Comparison of ENCODE assay signal across 9 cellular contexts in the genomic region with DNA sequence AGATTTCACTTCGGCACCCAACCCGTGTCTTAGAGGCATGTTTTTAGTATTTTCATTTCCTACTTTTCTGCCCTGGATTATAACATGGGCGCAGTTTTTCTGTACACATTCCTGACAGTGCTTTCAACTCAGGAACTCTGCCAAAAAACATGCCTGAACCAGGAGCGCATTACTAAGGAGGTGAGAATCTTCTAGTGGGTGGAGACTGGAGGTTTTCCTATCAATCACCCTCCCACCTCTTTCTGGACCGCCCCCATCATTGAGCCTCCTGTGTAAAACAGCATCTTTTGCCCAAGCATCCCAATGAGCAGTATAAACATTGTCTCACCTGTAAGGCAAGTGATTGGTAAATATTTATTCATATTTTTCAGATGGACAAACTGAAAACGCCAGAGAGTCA. TPM values are rescaled to one million over a fixed set of nuclear protein-coding genes. Genes with fewer than 3 reads are reported as not detected.
DNase-seq lines count a peak whose midpoint lies in the region; TF ChIP-seq lines count a peak whose summit lies in the region.
"Had no signal": no experiment of that assay in that cellular context is flagged by ENCODE, and none has a peak within 500 bp of the region (broad histone marks: within the 10 kb centered on the region; RNA-seq: fewer than 3 reads in every experiment).

No MANE protein-coding gene starts in this region.

- H3K9me3 ChIP-seq in fibroblast of lung (ENCODE audit: control insufficient read depth, insufficient read depth, low read depth, low read length) (no peaks in the 10 kb centered on the region), stomach smooth muscle (ENCODE audit: control insufficient read depth in 2 of 2, low read length in 2 of 2) (no peaks in the 10 kb centered on the region)

- H3K27ac ChIP-seq in fibroblast of lung (ENCODE audit: insufficient read depth, low read length) (no peak overlapping the region), stomach smooth muscle (ENCODE audit: low read length) (peak overlapping the region; percentile 6)

- no peak overlapping the region for H3K4me2 ChIP-seq in fibroblast of lung (ENCODE audit: extremely low read depth, insufficient read depth, low read length)

- POLR2A ChIA-PET in activated CD4-positive, alpha-beta memory T cell treated with anti-CD3 and anti-CD28 coated beads for 36 hours (lab: Charles Lee): no interaction called here
- POLR2A ChIA-PET in activated CD4-positive, alpha-beta memory T cell treated with anti-CD3 and anti-CD28 coated beads, Interleukin-2, amount 10 ng/mL, durations not matched to agents 7 days and 5 days (lab: Charles Lee): interaction anchor here (0.9 to 1.5 kb wide), 2 partner anchors 14 to 44 kb away, joined by 3 to 5 read pairs; no protein-coding TSS in a partner anchor

- H3K4me1 Mint-ChIP-seq in activated CD4-positive, alpha-beta memory T cell treated with anti-CD3 and anti-CD28 coated beads for 36 hours (ENCODE audit: low read depth): peaks cover 81% of the 10 kb centered on the region
- H3K4me1 Mint-ChIP-seq in activated CD4-positive, alpha-beta memory T cell treated with anti-CD3 and anti-CD28 coated beads, Interleukin-2, amount 10 ng/mL, durations not matched to agents 7 days and 5 days: peaks cover 52% of the 10 kb centered on the region

- no peaks in the 10 kb centered on the region for H3K27me3 Mint-ChIP-seq in activated CD4-positive, alpha-beta memory T cell treated with anti-CD3 and anti-CD28 coated beads for 36 hours
- H3K27me3 Mint-ChIP-seq in activated CD4-positive, alpha-beta memory T cell treated with anti-CD3 and anti-CD28 coated beads, Interleukin-2, amount 10 ng/mL, durations not matched to agents 7 days and 5 days: no peaks in the 10 kb centered on the region

- H3K4me1 ChIP-seq in fibroblast of lung (ENCODE audit: control insufficient read depth, extremely low read depth, insufficient read depth, low read length): peaks cover 13% of the 10 kb centered on the region
- peaks cover 9% of the 10 kb centered on the region for H3K4me1 ChIP-seq in stomach smooth muscle (ENCODE audit: control insufficient read depth, insufficient read depth, low read length)

- peaks cover 75% of the 10 kb centered on the region for H3K36me3 Mint-ChIP-seq in activated CD4-positive, alpha-beta memory T cell treated with anti-CD3 and anti-CD28 coated beads for 36 hours
- H3K36me3 Mint-ChIP-seq in activated CD4-positive, alpha-beta memory T cell treated with anti-CD3 and anti-CD28 coated beads, Interleukin-2, amount 10 ng/mL, durations not matched to agents 7 days and 5 days (ENCODE audit: low read depth): peaks cover 92% of the 10 kb centered on the region

- H3K27me3 ChIP-seq in fibroblast of lung (ENCODE audit: control insufficient read depth, insufficient read depth, low read length) (no peaks in the 10 kb centered on the region), stomach smooth muscle (ENCODE audit: control insufficient read depth in 1 of 2, insufficient read depth in 2 of 2, low read length in 2 of 2) (no peaks in the 10 kb centered on the region)

- no peak overlapping the region for H3K9ac ChIP-seq in fibroblast of lung (ENCODE audit: insufficient read depth, low read length)
- no peak overlapping the region for H3K9ac ChIP-seq in stomach smooth muscle (ENCODE audit: low read length in 2 of 2)

- peaks cover 11% of the 10 kb centered on the region for H3K79me2 ChIP-seq in fibroblast of lung (ENCODE audit: control insufficient read depth, insufficient read depth, low read length)

- no peak overlapping the region for H3K4me3 Mint-ChIP-seq in activated CD4-positive, alpha-beta memory T cell treated with anti-CD3 and anti-CD28 coated beads for 36 hours
- no peak overlapping the region for H3K4me3 Mint-ChIP-seq in activated CD4-positive, alpha-beta memory T cell treated with anti-CD3 and anti-CD28 coated beads, Interleukin-2, amount 10 ng/mL, durations not matched to agents 7 days and 5 days

- no peaks in the 10 kb centered on the region for H4K20me1 ChIP-seq in fibroblast of lung (ENCODE audit: control insufficient read depth, extremely low read depth, insufficient read depth, low read length)

- H2AFZ ChIP-seq in fibroblast of lung (ENCODE audit: low read length): no peak overlapping the region

- peak overlapping the region; percentile 18 for H3K27ac Mint-ChIP-seq in activated CD4-positive, alpha-beta memory T cell treated with anti-CD3 and anti-CD28 coated beads for 36 hours
- H3K27ac Mint-ChIP-seq in activated CD4-positive, alpha-beta memory T cell treated with anti-CD3 and anti-CD28 coated beads, Interleukin-2, amount 10 ng/mL, durations not matched to agents 7 days and 5 days: no peak overlapping the region

- H3K4me3 ChIP-seq in fibroblast of lung (replicated peaks in 1 of 4; ENCODE audit: control extremely low read depth in 1 of 4, insufficient read depth in 1 of 4, low read depth in 3 of 4, low read length in 4 of 4) (no peak overlapping the region), stomach smooth muscle (ENCODE audit: low read length in 2 of 2) (peak overlapping the region in 1 of 2 donors; percentile 1)

- intact Hi-C loops in activated CD4-positive, alpha-beta memory T cell treated with anti-CD3 and anti-CD28 coated beads for 36 hours (cut with micrococcal nuclease): no loop called here

- CTCF ChIA-PET in activated CD4-positive, alpha-beta memory T cell treated with anti-CD3 and anti-CD28 coated beads for 36 hours (lab: Charles Lee): interaction anchor here (1.0 kb wide), 1 partner anchor 53 kb away, joined by 4 read pairs; the partner anchor contains the start of gene STK17A
- CTCF ChIA-PET in activated CD4-positive, alpha-beta memory T cell treated with anti-CD3 and anti-CD28 coated beads, Interleukin-2, amount 10 ng/mL, durations not matched to agents 7 days and 5 days (lab: Charles Lee): interaction anchor here (1.7 kb wide), 1 partner anchor 54 kb away, joined by 5 read pairs; the partner anchor contains the start of gene STK17A

- peaks cover 11% of the 10 kb centered on the region for H3K36me3 ChIP-seq in fibroblast of lung (ENCODE audit: control insufficient read depth, insufficient read depth, low read length)
- peaks cover 12 to 19% of the 10 kb centered on the region in 2 donors for H3K36me3 ChIP-seq in stomach smooth muscle (ENCODE audit: control insufficient read depth in 2 of 2, insufficient read depth in 2 of 2, low read length in 2 of 2)

- no peak for DNase-seq in activated CD4-positive, alpha-beta memory T cell treated with anti-CD3 and anti-CD28 coated beads for 36 hours
- no peak for DNase-seq in activated CD4-positive, alpha-beta memory T cell treated with anti-CD3 and anti-CD28 coated beads, Interleukin-2, amount 10 ng/mL, durations not matched to agents 7 days and 5 days
- peak; percentile 67 to 73 for DNase-seq in SHP77 (lab: John Stamatoyannopoulos, UW)
- peak; percentile 32 to 93 for DNase-seq in fibroblast of lung (ENCODE audit: low read depth in 2 of 2)
- no peak for DNase-seq in T-helper 9 cell
- no peak for DNase-seq in NCI-H1930 (lab: John Stamatoyannopoulos, UW)
- DNase-seq in activated gamma-delta T cell treated with Interleukin-2 at 50 U/mL for 16 hours: no peak
- DNase-seq: activated CD4-positive, alpha-beta T cell treated with anti-CD3 and anti-CD28 coated beads, Interleukin-2, amount 50 U/mL, for 4 hours had no signal

- no peaks in the 10 kb centered on the region for H3K9me3 Mint-ChIP-seq in activated CD4-positive, alpha-beta memory T cell treated with anti-CD3 and anti-CD28 coated beads for 36 hours
- H3K9me3 Mint-ChIP-seq in activated CD4-positive, alpha-beta memory T cell treated with anti-CD3 and anti-CD28 coated beads, Interleukin-2, amount 10 ng/mL, durations not matched to agents 7 days and 5 days: no peaks in the 10 kb centered on the region

- no peak for TF ChIP-seq CTCF in fibroblast of lung (conservative IDR thresholded peaks at IDR 0.05 in 1 of 2, IDR thresholded peaks at IDR 0.05 in 1 of 2; ENCODE audit: low read depth in 1 of 2, low read length in 2 of 2)

RNA-seq across cellular contexts. Expression of gene STK17A, which starts 53.2 kb away (rescaled TPM):
- 10 to 100 TPM; 58.2 to 62.6 TPM for total RNA-seq in activated CD4-positive, alpha-beta memory T cell treated with anti-CD3 and anti-CD28 coated beads for 36 hours
- total RNA-seq in activated CD4-positive, alpha-beta memory T cell treated with anti-CD3 and anti-CD28 coated beads, Interleukin-2, amount 10 ng/mL, durations not matched to agents 7 days and 5 days: 10 to 100 TPM; 89.5 to 90.3 TPM
- total RNA-seq in fibroblast of lung: 44.4 and 53.2 TPM in 2 replicates
- 46.8 and 53.3 TPM in 2 replicates for polyA plus RNA-seq in fibroblast of lung
- 45.4 and 52.2 TPM in 2 replicates for polyA plus RNA-seq in fibroblast of lung (2012)
- 1.8 and 2.9 TPM in 2 replicates for polyA minus RNA-seq in fibroblast of lung (ENCODE audit: low replicate concordance)

Comparison
In these comparisons a context has a peak if more than half of its experiments do, and no peak if none do; other contexts are left out.
1. DNase-seq: peak in SHP77 (2 of 2) and fibroblast of lung (2 of 2); none in activated CD4-positive, alpha-beta memory T cell treated with anti-CD3 and anti-CD28 coated beads for 36 hours (single experiment), activated CD4-positive, alpha-beta memory T cell treated with anti-CD3 and anti-CD28 coated beads, Interleukin-2, amount 10 ng/mL, durations not matched to agents 7 days and 5 days (single experiment), T-helper 9 cell (single experiment), NCI-H1930 (0 of 2) and activated gamma-delta T cell treated with Interleukin-2 at 50 U/mL for 16 hours (single experiment).